In the genomic region with DNA sequence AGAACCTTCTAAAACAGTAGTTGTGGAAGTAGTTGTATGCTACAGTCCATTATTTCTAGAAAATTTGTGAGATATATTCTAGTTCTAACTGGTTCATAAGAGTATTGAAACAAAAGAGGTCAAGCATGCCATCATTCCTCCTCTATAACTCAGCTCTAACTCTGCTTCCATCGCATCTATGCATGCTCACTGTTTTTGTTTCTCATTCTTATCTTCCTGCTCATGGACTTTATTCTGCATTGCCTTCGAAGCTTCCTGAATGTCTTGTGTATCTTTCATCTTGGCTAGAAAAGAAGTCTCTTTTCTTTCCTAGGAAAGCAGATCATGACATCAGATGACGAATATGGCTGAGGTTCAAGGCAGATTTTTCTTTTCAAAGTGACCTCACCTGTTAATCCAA, we compare ENCODE assay signal across 35 cellular contexts. TPM values are rescaled to one million over a fixed set of nuclear protein-coding genes. Genes with fewer than 3 reads are reported as not detected.
DNase-seq lines count a peak whose midpoint lies in the region; ATAC-seq and TF ChIP-seq lines count a peak whose summit lies in the region.
"Had no signal": no experiment of that assay in that cellular context is flagged by ENCODE, and none has a peak within 500 bp of the region (broad histone marks: within the 10 kb centered on the region; RNA-seq: fewer than 3 reads in every experiment).

No MANE protein-coding gene starts in this region.

- 41 to 47% methylated on average over 3 of the region's 3 CpGs for WGBS in GM23248 (ENCODE audit: low coverage in 1 of 2, low lambda C conversion rate in 2 of 2, missing lambda C conversion rate in 2 of 2), 2 experiments
- WGBS in tibial nerve, 2 donors, result 62 to 67% methylated on average over 3 of the region's 3 CpGs

- H3K79me2 ChIP-seq in GM23248 (ENCODE audit: insufficient read depth), result no peaks in the 10 kb centered on the region

- intact Hi-C loops in left lung (cut with DNase I), result no loop called here

- H3K9me2 ChIP-seq in GM23248 (ENCODE audit: insufficient read depth), result no peaks in the 10 kb centered on the region

- H3K27me3 ChIP-seq in GM23248 (replicated peaks; ENCODE audit: insufficient read depth), result no peaks in the 10 kb centered on the region
- no peaks in the 10 kb centered on the region for H3K27me3 ChIP-seq in left lung
- H3K27me3 ChIP-seq in tibial nerve, result no peaks in the 10 kb centered on the region
- H3K27me3 ChIP-seq: transverse colon had no signal

- peak overlapping the region; percentile 40 for H3K4me2 ChIP-seq in GM23248 (ENCODE audit: unreplicated experiment)
- H3K4me2 ChIP-seq: smooth muscle cell had no signal

- H2AFZ ChIP-seq in GM23248, result no peak overlapping the region

- H3K4me1 ChIP-seq in GM23248 (ENCODE audit: insufficient read depth), result peaks cover 24% of the 10 kb centered on the region
- no peaks in the 10 kb centered on the region for H3K4me1 ChIP-seq in left lung
- H3K4me1 ChIP-seq in tibial nerve, result no peaks in the 10 kb centered on the region
- H3K4me1 ChIP-seq: transverse colon had no signal

- in situ Hi-C loops in GM23248 (cut with MboI), result no loop called here

- TF ChIP-seq EP300 in tibial nerve (IDR thresholded peaks at IDR 0.05), result no peak

- H3K27ac ChIP-seq in GM23248 (peak overlapping the region; percentile 70), left lung (no peak overlapping the region), tibial nerve (no peak overlapping the region)
- H3K27ac ChIP-seq: transverse colon had no signal

- DNase-seq in AG08396 (ENCODE audit: low spot score) (peak; percentile 29), GM23248 (peak; percentile 75), choroid plexus epithelial cell (ENCODE audit: low read depth) (peak; percentile 53), kidney tubule cell (ENCODE audit: low spot score) (peak; percentile 11), left lung (no peak), tibial nerve (ENCODE audit: low spot score in 2 of 2) (no peak)
- DNase-seq in stimulated activated CD4-positive, alpha-beta T cell treated with anti-CD3 and anti-CD28 coated beads, Interleukin-2, amount 100 ng/mL, for 24 hours, result no peak
- DNase-seq: activated CD4-positive, alpha-beta memory T cell treated with anti-CD3 and anti-CD28 coated beads, Interleukin-2, amount 10 ng/mL, durations not matched to agents 7 days and 5 days; activated CD4-positive, alpha-beta T cell treated with anti-CD3 and anti-CD28 coated beads for 1 hour; activated CD8-positive, alpha-beta memory T cell treated with anti-CD3 and anti-CD28 coated beads, Interleukin-2, amount 50 U/mL, for 48 hours; activated naive CD4-positive, alpha-beta T cell treated with anti-CD3 and anti-CD28 coated beads, Interleukin-2, amount 10 ng/mL, durations not matched to agents 7 days and 5 days; amygdala; cortex of kidney; H7; islet precursor cell; KBM-7; midbrain; MM.1S; naive thymus-derived CD4-positive, alpha-beta T cell; NCI-H1417; NCI-H2107; NCI-H446; NCI-H82; occipital lobe; RPMI8226; T-helper 17 cell; transverse colon had no signal

- no peak for TF ChIP-seq POLR2A in tibial nerve (IDR thresholded peaks at IDR 0.05)

- H3F3A ChIP-seq in GM23248 (ENCODE audit: insufficient read depth), result peaks cover 18% of the 10 kb centered on the region

- no peak for ATAC-seq in left lung
- ATAC-seq in HG02970 (IDR thresholded peaks at IDR 0.05; ENCODE audit: low FRiP score, unreplicated experiment), result no peak
- ATAC-seq: naive thymus-derived CD4-positive, alpha-beta T cell; T-helper 17 cell had no signal

- no peak for TF ChIP-seq CTCF in choroid plexus epithelial cell (conservative IDR thresholded peaks at IDR 0.05; ENCODE audit: low read depth, low read length)
- TF ChIP-seq CTCF in left lung (IDR thresholded peaks at IDR 0.05), result no peak
- no peak for TF ChIP-seq CTCF in tibial nerve (IDR thresholded peaks at IDR 0.05)

- H3K36me3 ChIP-seq in GM23248 (ENCODE audit: low read depth) (no peaks in the 10 kb centered on the region), left lung (no peaks in the 10 kb centered on the region), tibial nerve (no peaks in the 10 kb centered on the region)
- H3K36me3 ChIP-seq: transverse colon had no signal

- H3K4me3 ChIP-seq in GM23248 (no peak overlapping the region), choroid plexus epithelial cell (ENCODE audit: low read depth, low read length) (no peak overlapping the region), left lung (no peak overlapping the region), tibial nerve (no peak overlapping the region)
- H3K4me3 ChIP-seq: smooth muscle cell, transverse colon had no signal

- H4K20me1 ChIP-seq in GM23248 (ENCODE audit: insufficient read depth), result no peaks in the 10 kb centered on the region

- H3K9me3 ChIP-seq in GM23248 (ENCODE audit: low read depth), result no peaks in the 10 kb centered on the region
- no peaks in the 10 kb centered on the region for H3K9me3 ChIP-seq in left lung
- H3K9me3 ChIP-seq in tibial nerve, result no peaks in the 10 kb centered on the region
- H3K9me3 ChIP-seq: transverse colon had no signal

- peak overlapping the region; percentile 20; the same call in 1 of the 2 replicates for H3K9ac ChIP-seq in GM23248

RNA-seq across cellular contexts. Expression of a gene that starts 0.4 kb away (rescaled TPM):
- total RNA-seq in GM23248 (2014; rRNA removed; shearing (Covaris generic)), result 0.13 and 0.43 TPM in 2 replicates
- 0.39 and 0.58 TPM in 2 replicates for polyA plus RNA-seq in GM23248 (2016; fragmentation: Nextera tagmentation; extraction: Ambion mirVana)
- total RNA-seq in left lung, result 1 to 10 TPM in 1 of 2 donors, not detected in 1; 1.7 TPM
- not detected for total RNA-seq in tibial nerve
- total RNA-seq: A673; activated CD4-positive, alpha-beta memory T cell treated with anti-CD3 and anti-CD28 coated beads, Interleukin-2, amount 10 ng/mL, durations not matched to agents 7 days and 5 days; HT1080; lower leg skin; naive thymus-derived CD4-positive, alpha-beta T cell; SK-MEL-5; smooth muscle cell; T-helper 17 cell; transverse colon had no signal
- polyA plus RNA-seq: CD14-positive monocyte; esophagus; naive thymus-derived CD4-positive, alpha-beta T cell; smooth muscle cell had no signal

Comparison
In these comparisons a context has a peak if more than half of its experiments do, and no peak if none do; other contexts are left out.
1. DNase-seq: peak in AG08396 (single experiment), GM23248 (single experiment), choroid plexus epithelial cell (single experiment) and kidney tubule cell (single experiment); none in left lung (0 of 2), tibial nerve (0 of 2) and stimulated activated CD4-positive, alpha-beta T cell treated with anti-CD3 and anti-CD28 coated beads, Interleukin-2, amount 100 ng/mL, for 24 hours (0 of 2).